ENCODE assay signal across 26 cellular contexts in genomic region chr2:76330865-76331264, GRCh38.
"Had no signal": no experiment of that assay in that cellular context is flagged by ENCODE, and none has a peak within 500 bp of the region (broad histone marks: within the 10 kb centered on the region; RNA-seq: fewer than 3 reads in every experiment).

No MANE protein-coding gene starts in this region.

- ATAC-seq: activated T-cell treated with anti-CD3 and anti-CD28 coated beads, Interleukin-2, amount 50 U/mL, for 72 hours; effector memory CD8-positive, alpha-beta T cell; gastrocnemius medialis; natural killer cell; stimulated activated memory B cell treated with anti-CD40 and anti-IgM and Interleukin-4, amounts not matched to agents 10 μg/mL and 1 μg/mL and 100 μg/mL, for 72 hours had no signal

- DNase-seq: activated CD4-positive, alpha-beta memory T cell treated with anti-CD3 and anti-CD28 coated beads for 36 hours; activated CD4-positive, alpha-beta T cell treated with anti-CD3 and anti-CD28 coated beads for 48 hours; activated CD4-positive, CD25-positive, alpha-beta regulatory T cell; activated effector memory CD4-positive, alpha-beta T cell treated with Interleukin-2 at 50 U/mL for 16 hours; activated naive CD4-positive, alpha-beta T cell treated with anti-CD3 and anti-CD28 coated beads for 36 hours; activated naive CD8-positive, alpha-beta T cell treated with anti-CD3 and anti-CD28 coated beads, Interleukin-2, amount 10 ng/mL, durations not matched to agents 7 days and 5 days; activated T-cell treated with anti-CD3 and anti-CD28 coated beads, Interleukin-2, amount 50 U/mL, for 72 hours; amniotic stem cell; colonic mucosa; dorsolateral prefrontal cortex; effector memory CD8-positive, alpha-beta T cell; gastrocnemius medialis; hippocampal formation; left ventricle myocardium inferior; mammary epithelial cell; natural killer cell; retina; sigmoid colon; stimulated activated CD4-positive, alpha-beta T cell treated with anti-CD3 and anti-CD28 coated beads, Interleukin-15, amount 100 ng/mL, for 24 hours; stomach; testis had no signal

- H3K4me3 ChIP-seq: breast epithelium, colonic mucosa, dorsolateral prefrontal cortex, esophagus muscularis mucosa, gastrocnemius medialis, left ventricle myocardium inferior, sigmoid colon, smooth muscle cell, stomach, testis, vagina had no signal

- H3K36me3 ChIP-seq: breast epithelium, colonic mucosa, esophagus muscularis mucosa, gastrocnemius medialis, left ventricle myocardium inferior, sigmoid colon, stomach, vagina had no signal

- H3K27me3 ChIP-seq: breast epithelium, colonic mucosa, dorsolateral prefrontal cortex, esophagus muscularis mucosa, gastrocnemius medialis, sigmoid colon, stomach, testis, vagina had no signal

- H3K9me3 ChIP-seq: breast epithelium, colonic mucosa, esophagus muscularis mucosa, gastrocnemius medialis, sigmoid colon, stomach, testis, vagina had no signal

- H3K4me1 ChIP-seq: breast epithelium, colonic mucosa, esophagus muscularis mucosa, gastrocnemius medialis, left ventricle myocardium inferior, sigmoid colon, stomach, testis, vagina had no signal

- H3K27ac ChIP-seq: breast epithelium, colonic mucosa, dorsolateral prefrontal cortex, esophagus muscularis mucosa, gastrocnemius medialis, left ventricle myocardium inferior, sigmoid colon, stomach, testis, vagina had no signal
